21 cellular contexts compared by ENCODE assay signal in the genomic region with DNA sequence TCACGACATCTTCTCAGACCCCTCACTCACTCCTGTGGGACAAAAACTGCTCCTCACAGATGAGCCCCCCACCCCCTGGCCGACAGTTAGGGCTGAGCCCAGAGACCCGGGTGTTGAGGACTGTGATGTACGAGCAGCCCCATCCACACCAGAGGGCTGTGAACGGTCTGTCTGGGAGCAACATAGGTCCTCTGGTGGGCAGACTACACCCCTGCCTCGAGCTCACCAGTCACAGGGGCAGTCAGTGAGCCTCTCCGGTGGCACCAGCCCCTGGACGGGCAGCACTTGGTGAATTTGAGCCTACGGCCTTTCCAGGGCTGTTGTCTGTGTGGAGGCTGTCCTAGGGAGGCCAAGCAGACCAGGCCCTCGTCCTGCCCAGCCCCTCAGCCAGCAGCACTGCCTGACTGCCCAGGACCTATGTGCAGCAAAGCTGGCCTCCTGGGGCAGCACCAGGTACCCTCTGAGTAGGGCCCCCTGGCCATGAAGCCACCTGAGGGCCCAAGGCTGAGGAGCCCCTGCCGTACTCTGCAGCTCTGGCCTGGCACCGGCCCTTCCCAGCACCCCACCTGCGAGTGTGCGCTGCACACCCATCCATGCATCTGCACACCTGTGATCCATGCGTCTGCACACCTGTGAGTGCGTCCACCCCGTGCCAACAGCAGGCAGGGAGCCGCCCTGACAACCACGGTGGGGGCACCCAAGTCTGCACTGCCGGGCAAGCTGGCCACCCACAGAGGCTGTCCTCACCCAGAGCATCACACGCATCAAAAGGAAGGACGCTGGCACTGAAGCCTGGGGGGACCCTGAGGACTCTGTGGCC.
"Had no signal": no experiment of that assay in that cellular context is flagged by ENCODE, and none has a peak within 500 bp of the region (broad histone marks: within the 10 kb centered on the region; RNA-seq: fewer than 3 reads in every experiment).

No MANE protein-coding gene starts in this region.

- H3K4me1 Mint-ChIP-seq: memory B cell had no signal

- H3K9me3 Mint-ChIP-seq: activated B cell treated with CpG ODN at 0.5 μM for 24 hours; activated naive CD8-positive, alpha-beta T cell treated with anti-CD3 and anti-CD28 coated beads for 36 hours; activated T-cell treated with anti-CD3 and anti-CD28 coated beads, Interleukin-2, amount 50 U/mL, for 72 hours; memory B cell; naive thymus-derived CD8-positive, alpha-beta T cell; T-helper 2 cell treated with Interferon-gamma antibody and Interleukin-4, amounts not matched to agents 5 μg/mL and 100 μg/mL, for 36 hours had no signal

- H3K9me3 ChIP-seq: adrenal gland, prostate gland, testis, transverse colon had no signal

- H3K27ac Mint-ChIP-seq: activated B cell treated with CpG ODN at 0.5 μM for 24 hours; activated naive CD8-positive, alpha-beta T cell treated with anti-CD3 and anti-CD28 coated beads for 36 hours; activated T-cell treated with anti-CD3 and anti-CD28 coated beads, Interleukin-2, amount 50 U/mL, for 72 hours; brain; memory B cell; naive thymus-derived CD8-positive, alpha-beta T cell; T-helper 2 cell treated with Interferon-gamma antibody and Interleukin-4, amounts not matched to agents 5 μg/mL and 100 μg/mL, for 36 hours had no signal

- H3K4me3 Mint-ChIP-seq: activated B cell treated with CpG ODN at 0.5 μM for 24 hours; activated naive CD8-positive, alpha-beta T cell treated with anti-CD3 and anti-CD28 coated beads for 36 hours; activated T-cell treated with anti-CD3 and anti-CD28 coated beads, Interleukin-2, amount 50 U/mL, for 72 hours; brain; memory B cell; naive thymus-derived CD8-positive, alpha-beta T cell; T-helper 2 cell treated with Interferon-gamma antibody and Interleukin-4, amounts not matched to agents 5 μg/mL and 100 μg/mL, for 36 hours had no signal

- H3K4me1 ChIP-seq: adrenal gland, ascending aorta, prostate gland, testis had no signal

- H3K4me3 ChIP-seq: adrenal gland, ascending aorta, cardiac muscle cell, coronary artery, dorsolateral prefrontal cortex, prostate gland, testis, transverse colon had no signal

- H3K36me3 Mint-ChIP-seq: activated naive CD8-positive, alpha-beta T cell treated with anti-CD3 and anti-CD28 coated beads for 36 hours; brain had no signal

- H3K36me3 ChIP-seq: adrenal gland, ascending aorta, cardiac muscle cell, prostate gland, transverse colon had no signal

- ATAC-seq: activated T-cell treated with anti-CD3 and anti-CD28 coated beads, Interleukin-2, amount 50 U/mL, for 72 hours; naive thymus-derived CD8-positive, alpha-beta T cell had no signal

- H3K27ac ChIP-seq: adrenal gland, ascending aorta, cardiac muscle cell, coronary artery, dorsolateral prefrontal cortex, prostate gland, testis, transverse colon had no signal

- DNase-seq: activated B cell treated with CpG ODN at 0.5 μM for 24 hours; activated CD4-positive, alpha-beta T cell treated with anti-CD3 and anti-CD28 coated beads, Interleukin-2, amount 50 U/mL, for 4 hours; activated naive CD4-positive, alpha-beta T cell treated with Interleukin-2 at 50 U/mL for 16 hours; activated naive CD8-positive, alpha-beta T cell treated with anti-CD3 and anti-CD28 coated beads for 36 hours; activated T-cell treated with anti-CD3 and anti-CD28 coated beads for 4 hours; activated T-cell treated with anti-CD3 and anti-CD28 coated beads, Interleukin-2, amount 50 U/mL, for 72 hours; adrenal gland; cerebellar nuclear complex; effector memory CD4-positive, alpha-beta T cell; naive thymus-derived CD8-positive, alpha-beta T cell; stimulated activated naive CD4-positive, alpha-beta T cell treated with Interleukin-2 at 50 U/mL for 16 hours; testis; transverse colon had no signal

- H3K27me3 ChIP-seq: testis had no signal
